In the genomic region with DNA sequence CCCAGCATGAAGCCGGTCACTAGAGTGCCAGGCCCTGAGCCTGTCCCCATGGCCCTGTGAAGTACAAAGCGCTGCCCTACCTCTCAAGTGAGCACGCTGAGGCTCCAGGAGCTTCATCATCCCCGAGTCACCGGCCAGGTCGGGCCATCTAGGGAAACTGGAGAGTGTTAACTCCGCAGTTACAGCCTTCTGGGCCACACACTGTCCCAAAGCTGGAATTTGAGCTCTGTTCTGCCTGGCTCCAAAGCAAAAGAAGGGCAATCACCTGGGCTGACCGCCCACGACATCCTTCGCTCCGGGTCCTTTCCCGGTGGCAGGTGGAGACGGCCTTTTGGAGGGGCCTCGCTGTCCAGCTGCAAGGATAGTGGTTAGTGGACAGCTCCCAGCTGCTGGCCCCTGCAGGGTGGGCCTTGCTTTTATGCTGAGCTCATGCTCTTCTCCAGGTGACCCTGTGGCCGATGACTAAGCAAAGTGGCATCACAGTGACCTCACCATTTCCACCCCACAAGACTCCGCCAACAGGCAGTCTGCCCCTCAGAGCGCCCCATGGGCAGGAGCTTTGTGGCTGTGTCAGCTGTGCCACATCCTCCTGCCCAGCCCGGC, we compare ENCODE assay signal across 16 cellular contexts. TPM values are rescaled to one million over a fixed set of nuclear protein-coding genes. Genes with fewer than 3 reads are reported as not detected.
DNase-seq lines count a peak whose midpoint lies in the region; ATAC-seq and TF ChIP-seq lines count a peak whose summit lies in the region.
"Had no signal": no experiment of that assay in that cellular context is flagged by ENCODE, and none has a peak within 500 bp of the region (broad histone marks: within the 10 kb centered on the region; RNA-seq: fewer than 3 reads in every experiment).

No MANE protein-coding gene starts in this region.

- H3K4me1 ChIP-seq in upper lobe of right lung, result no peaks in the 10 kb centered on the region
- H3K4me1 ChIP-seq: esophagus muscularis mucosa, psoas muscle had no signal

- intact Hi-C loops in Right ventricle myocardium inferior (cut with DNase I), result no loop called here
- intact Hi-C loops in left ventricle myocardium superior (cut with micrococcal nuclease), result no loop called here
- intact Hi-C loops in upper lobe of right lung (cut with DNase I), result no loop called here

- DNase-seq in Right ventricle myocardium inferior (ENCODE audit: missing footprints) (peak; percentile 56), left ventricle myocardium superior (no peak), SW480 (ENCODE audit: low spot score) (peak; percentile 92), kidney tubule cell (ENCODE audit: low spot score) (peak; percentile 87), upper lobe of right lung (peak; percentile 59), NCI-H510A treated with DMSO at 0.1 percent for 48 hours (lab: John Stamatoyannopoulos, UW) (no peak), cerebellum (ENCODE audit: low spot score) (no peak)
- DNase-seq: activated CD4-positive, alpha-beta T cell treated with anti-CD3 and anti-CD28 coated beads, Interleukin-2, amount 50 U/mL, for 48 hours; activated naive CD4-positive, alpha-beta T cell treated with anti-CD3 and anti-CD28 coated beads, Interleukin-2, amount 10 ng/mL, durations not matched to agents 7 days and 5 days; DMS53; MG63; psoas muscle; stimulated activated CD4-positive, alpha-beta T cell treated with anti-CD3 and anti-CD28 coated beads, Interleukin-2, amount 100 ng/mL, for 48 hours had no signal

- no peak for ATAC-seq in Right ventricle myocardium inferior
- ATAC-seq in left ventricle myocardium superior, result no peak
- ATAC-seq in upper lobe of right lung, result no peak
- ATAC-seq in GM19023 (IDR thresholded peaks at IDR 0.05; ENCODE audit: unreplicated experiment), result no peak
- ATAC-seq: GM12878, psoas muscle had no signal

- H3K27ac ChIP-seq in upper lobe of right lung, result no peak overlapping the region
- H3K27ac ChIP-seq: esophagus muscularis mucosa, psoas muscle had no signal

- no peak for TF ChIP-seq CTCF in upper lobe of right lung (IDR thresholded peaks at IDR 0.05)

- H3K4me3 ChIP-seq in upper lobe of right lung, result no peak overlapping the region
- H3K4me3 ChIP-seq: esophagus muscularis mucosa, GM12878, MG63, psoas muscle had no signal

- no peaks in the 10 kb centered on the region for H3K9me3 ChIP-seq in upper lobe of right lung
- H3K9me3 ChIP-seq: esophagus muscularis mucosa, MG63, psoas muscle had no signal

- H3K36me3 ChIP-seq in upper lobe of right lung, result no peaks in the 10 kb centered on the region
- H3K36me3 ChIP-seq: esophagus muscularis mucosa, MG63 had no signal

- peaks cover 6% of the 10 kb centered on the region for H3K27me3 ChIP-seq in upper lobe of right lung
- H3K27me3 ChIP-seq: MG63 had no signal

RNA-seq across cellular contexts. Expression of a gene that starts 3.5 kb away (rescaled TPM):
- total RNA-seq in Right ventricle myocardium inferior, result not detected
- not detected for total RNA-seq in left ventricle myocardium superior
- 1.1 TPM for total RNA-seq in upper lobe of right lung
- 0.27 TPM for total RNA-seq in cerebellum

Comparison
In these comparisons a context has a peak if more than half of its experiments do, and no peak if none do; other contexts are left out.
1. DNase-seq: peak in Right ventricle myocardium inferior (single experiment), SW480 (single experiment), kidney tubule cell (single experiment) and upper lobe of right lung (single experiment); none in left ventricle myocardium superior (single experiment), NCI-H510A treated with DMSO at 0.1 percent for 48 hours (single experiment) and cerebellum (single experiment).